Comparison of ENCODE assay signal across 1 cellular context in genomic region chrX:130728208-130728607, GRCh38.
TF ChIP-seq lines count a peak whose summit lies in the region.

No MANE protein-coding gene starts in this region.

TF ChIP-seq in K562, 482 proteins besides CTCF, POLR2A, EP300 and RAD21 (continued from another document):
- TF ChIP-seq, protein P1, sequence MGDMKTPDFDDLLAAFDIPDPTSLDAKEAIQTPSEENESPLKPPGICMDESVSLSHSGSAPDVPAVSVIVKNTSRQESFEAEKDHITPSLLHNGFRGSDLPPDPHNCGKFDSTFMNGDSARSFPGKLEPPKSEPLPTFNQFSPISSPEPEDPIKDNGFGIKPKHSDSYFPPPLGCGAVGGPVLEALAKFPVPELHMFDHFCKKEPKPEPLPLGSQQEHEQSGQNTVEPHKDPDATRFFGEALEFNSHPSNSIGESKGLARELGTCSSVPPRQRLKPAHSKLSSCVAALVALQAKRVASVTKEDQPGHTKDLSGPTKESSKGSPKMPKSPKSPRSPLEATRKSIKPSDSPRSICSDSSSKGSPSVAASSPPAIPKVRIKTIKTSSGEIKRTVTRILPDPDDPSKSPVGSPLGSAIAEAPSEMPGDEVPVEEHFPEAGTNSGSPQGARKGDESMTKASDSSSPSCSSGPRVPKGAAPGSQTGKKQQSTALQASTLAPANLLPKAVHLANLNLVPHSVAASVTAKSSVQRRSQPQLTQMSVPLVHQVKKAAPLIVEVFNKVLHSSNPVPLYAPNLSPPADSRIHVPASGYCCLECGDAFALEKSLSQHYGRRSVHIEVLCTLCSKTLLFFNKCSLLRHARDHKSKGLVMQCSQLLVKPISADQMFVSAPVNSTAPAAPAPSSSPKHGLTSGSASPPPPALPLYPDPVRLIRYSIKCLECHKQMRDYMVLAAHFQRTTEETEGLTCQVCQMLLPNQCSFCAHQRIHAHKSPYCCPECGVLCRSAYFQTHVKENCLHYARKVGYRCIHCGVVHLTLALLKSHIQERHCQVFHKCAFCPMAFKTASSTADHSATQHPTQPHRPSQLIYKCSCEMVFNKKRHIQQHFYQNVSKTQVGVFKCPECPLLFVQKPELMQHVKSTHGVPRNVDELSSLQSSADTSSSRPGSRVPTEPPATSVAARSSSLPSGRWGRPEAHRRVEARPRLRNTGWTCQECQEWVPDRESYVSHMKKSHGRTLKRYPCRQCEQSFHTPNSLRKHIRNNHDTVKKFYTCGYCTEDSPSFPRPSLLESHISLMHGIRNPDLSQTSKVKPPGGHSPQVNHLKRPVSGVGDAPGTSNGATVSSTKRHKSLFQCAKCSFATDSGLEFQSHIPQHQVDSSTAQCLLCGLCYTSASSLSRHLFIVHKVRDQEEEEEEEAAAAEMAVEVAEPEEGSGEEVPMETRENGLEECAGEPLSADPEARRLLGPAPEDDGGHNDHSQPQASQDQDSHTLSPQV (IDR thresholded peaks at IDR 0.05), result no peak
- no peak for TF ChIP-seq MLLT1 (IDR thresholded peaks at IDR 0.05)
- no peak for TF ChIP-seq SMAD3 (CRISPR knock-in tag; conservative IDR thresholded peaks at IDR 0.05)
- TF ChIP-seq IRF9 (tag; IDR thresholded peaks at IDR 0.05), result no peak
- no peak for TF ChIP-seq ZC3H8 (IDR thresholded peaks at IDR 0.05)
